In genomic region chr3:47791193-47791855, GRCh38 we compare ENCODE assay signal across 1 cellular context.
A peak's percentile ranks its signal among the peaks of the same experiment; 100 is the strongest.
TF ChIP-seq lines count a peak whose summit lies in the region.

No MANE protein-coding gene starts in this region.

TF ChIP-seq in K562, 482 proteins besides CTCF, POLR2A, EP300 and RAD21:
- TF ChIP-seq BRF2 (IDR thresholded peaks at IDR 0.05; ENCODE audit: borderline replicate concordance, insufficient read depth, insufficient read length) (no peak), ZBED1 (IDR thresholded peaks at IDR 0.05) (no peak), E2F5 (CRISPR knock-in tag; IDR thresholded peaks at IDR 0.05) (no peak), RNF2 (IDR thresholded peaks at IDR 0.05) (no peak), ZNF780A (CRISPR knock-in tag; IDR thresholded peaks at IDR 0.05) (no peak), ZBTB17 (CRISPR knock-in tag; IDR thresholded peaks at IDR 0.05) (no peak), MCM5 (IDR thresholded peaks at IDR 0.05; ENCODE audit: low read depth) (no peak), ZNF121 (CRISPR knock-in tag; conservative IDR thresholded peaks at IDR 0.05) (peak; percentile 94), ZNF75A (CRISPR knock-in tag; IDR thresholded peaks at IDR 0.05) (no peak), ZBTB33 (CRISPR knock-in tag; IDR thresholded peaks at IDR 0.05) (0 out of 2 replicates have a peak, but pooled peaks have one; percentile 22)
